ENCODE assay signal across 19 cellular contexts in the genomic region with DNA sequence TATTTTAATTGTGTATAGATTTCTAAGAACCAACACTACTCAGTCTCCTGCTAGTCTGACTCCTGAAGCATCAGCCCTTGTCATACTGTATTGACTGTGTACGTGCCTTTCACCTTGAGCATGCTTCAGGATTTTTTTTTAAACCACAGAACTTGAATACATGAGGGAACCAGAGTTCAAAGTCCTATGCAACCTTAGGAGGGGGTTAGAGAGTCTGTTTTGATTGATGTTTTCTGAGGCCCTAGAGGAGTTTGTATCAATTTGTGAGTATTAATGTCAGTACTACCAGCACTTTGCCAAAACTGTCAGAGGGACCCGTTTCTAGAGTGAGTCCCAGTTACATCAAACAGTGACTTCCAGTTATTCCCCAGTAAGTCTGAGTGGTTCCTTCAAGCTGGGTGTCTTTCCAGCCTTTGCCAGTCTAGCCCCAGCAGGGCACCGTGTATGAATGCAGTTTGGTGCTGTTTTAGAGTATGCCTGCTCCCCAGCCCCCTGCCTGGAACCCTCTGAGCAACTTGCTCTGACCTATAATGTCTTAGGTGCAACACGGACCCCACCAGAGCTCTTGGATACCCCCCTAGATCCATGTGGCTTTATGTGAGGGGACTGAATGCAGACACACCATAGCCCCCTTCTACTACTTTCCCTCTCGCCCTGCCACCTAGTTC. TPM values are rescaled to one million over a fixed set of nuclear protein-coding genes. Genes with fewer than 3 reads are reported as not detected.
DNase-seq lines count a peak whose midpoint lies in the region; ATAC-seq, FAIRE-seq and TF ChIP-seq lines count a peak whose summit lies in the region.
"Had no signal": no experiment of that assay in that cellular context is flagged by ENCODE, and none has a peak within 500 bp of the region (broad histone marks: within the 10 kb centered on the region; RNA-seq: fewer than 3 reads in every experiment).

No MANE protein-coding gene starts in this region.

- H3K9me1 ChIP-seq in K562 (ENCODE audit: control insufficient read depth, insufficient read depth, low read length): no peaks in the 10 kb centered on the region

- H4K20me1 ChIP-seq in K562 (replicated peaks; ENCODE audit: control insufficient read depth, insufficient read depth, low read length) (0 out of 2 replicates have a peak, but pooled peaks cover 2% of the 10 kb centered on the region), HepG2 (ENCODE audit: insufficient read depth, low read length) (no peaks in the 10 kb centered on the region)

- H3K9me3 Mint-ChIP-seq in type B pancreatic cell: no peaks in the 10 kb centered on the region
- H3K9me3 Mint-ChIP-seq: activated naive CD8-positive, alpha-beta T cell treated with anti-CD3 and anti-CD28 coated beads, Interleukin-2, amount 10 ng/mL, durations not matched to agents 7 days and 5 days; activated T-cell treated with anti-CD3 and anti-CD28 coated beads, Interleukin-2, amount 50 U/mL, for 24 hours had no signal

- CTCF ChIA-PET in K562 (lab: Yijun Ruan, JAX; ENCODE audit: low intra/inter-chr PET ratio) (interaction anchor here (0.7 kb wide), 1 partner anchor 32 kb away, joined by 3 read pairs; no protein-coding TSS in a partner anchor), HepG2 (lab: Yijun Ruan, JAX; ENCODE audit: low intra/inter-chr PET ratio, low total read pairs) (no interaction called here)

- intact Hi-C loops in heart right ventricle (cut with DNase I): no loop called here
- intact Hi-C loops in left ventricle myocardium superior (cut with micrococcal nuclease): no loop called here
- intact Hi-C loops in K562 (cut with micrococcal nuclease): loop anchor here (5.0 kb wide), 1 partner anchor 55 kb away; no protein-coding TSS in a partner anchor
- intact Hi-C loops in HepG2 (cut with micrococcal nuclease; ENCODE audit: unreplicated experiment): no loop called here

- H3K4me2 ChIP-seq in K562 (ENCODE audit: insufficient read depth, low read length) (peak overlapping the region; percentile 44), HepG2 (ENCODE audit: low read depth, low read length) (peak overlapping the region; percentile 48)
- H3K4me2 ChIP-seq: KMS-11 had no signal

- peak overlapping the region; percentile 55 for H3K4me3 Mint-ChIP-seq in type B pancreatic cell
- H3K4me3 Mint-ChIP-seq: activated naive CD8-positive, alpha-beta T cell treated with anti-CD3 and anti-CD28 coated beads, Interleukin-2, amount 10 ng/mL, durations not matched to agents 7 days and 5 days; activated T-cell treated with anti-CD3 and anti-CD28 coated beads, Interleukin-2, amount 50 U/mL, for 24 hours had no signal

- H3K9ac ChIP-seq in K562 (ENCODE audit: insufficient read depth in 1 of 2, low read depth in 2 of 2, low read length in 2 of 2) (peak overlapping the region; percentile 33 to 57; a peak in 3 of 4 replicates), HepG2 (ENCODE audit: insufficient read depth, low read depth, low read length) (peak overlapping the region; percentile 34; the same call in 1 of the 2 replicates)
- H3K9ac ChIP-seq: KMS-11 had no signal

- H3K36me3 ChIP-seq in heart right ventricle (peaks cover 0 to 73% (median 16%) of the 10 kb centered on the region in 9 donors), K562 (ENCODE audit: control insufficient read depth, insufficient read depth, low read length) (peaks cover 13% of the 10 kb centered on the region; the same call in 2 of the 3 replicates), HepG2 (replicated peaks in 1 of 2; ENCODE audit: control insufficient read depth in 1 of 2, insufficient read depth in 2 of 2, low read length in 2 of 2) (peaks cover 3 to 16% of the 10 kb centered on the region in 2 experiments; a peak in 4 of 5 replicates)

- no peak for ATAC-seq in heart right ventricle
- ATAC-seq in left ventricle myocardium superior: no peak
- no peak for ATAC-seq in K562
- peak; percentile 49 for ATAC-seq in HepG2
- no peak for ATAC-seq in HG02623 (IDR thresholded peaks at IDR 0.05; ENCODE audit: unreplicated experiment)
- no peak for ATAC-seq in GM18517 (IDR thresholded peaks at IDR 0.05; ENCODE audit: unreplicated experiment)
- ATAC-seq: lower lobe of right lung, sciatic nerve had no signal

- peaks cover 11% of the 10 kb centered on the region for H3K27me3 Mint-ChIP-seq in type B pancreatic cell

- H2AFZ ChIP-seq in K562 (ENCODE audit: low read depth, low read length) (no peak overlapping the region), HepG2 (ENCODE audit: low read length) (no peak overlapping the region)

- H3K79me2 ChIP-seq in K562 (ENCODE audit: control insufficient read depth, insufficient read depth, low read length): no peaks in the 10 kb centered on the region
- H3K79me2 ChIP-seq in HepG2 (ENCODE audit: insufficient read depth, low read length): no peaks in the 10 kb centered on the region

- peak overlapping the region; percentile 91 for H3K27ac Mint-ChIP-seq in type B pancreatic cell
- H3K27ac Mint-ChIP-seq: activated naive CD8-positive, alpha-beta T cell treated with anti-CD3 and anti-CD28 coated beads, Interleukin-2, amount 10 ng/mL, durations not matched to agents 7 days and 5 days had no signal

- DNase-seq in heart right ventricle (no peak), left ventricle myocardium superior (no peak), K562 (ENCODE audit: extremely low read depth in 1 of 4, low spot score in 3 of 4) (no peak), HepG2 (ENCODE audit: low spot score) (peak; percentile 92), type B pancreatic cell (ENCODE audit: extremely low spot score, unreplicated experiment) (no peak), NCI-H748 treated with DMSO at 0.1 percent for 48 hours (lab: John Stamatoyannopoulos, UW) (no peak)
- DNase-seq: activated CD4-positive, alpha-beta T cell treated with anti-CD3 and anti-CD28 coated beads, Interleukin-2, amount 50 U/mL, for 4 hours; activated naive CD8-positive, alpha-beta T cell treated with anti-CD3 and anti-CD28 coated beads, Interleukin-2, amount 10 ng/mL, durations not matched to agents 7 days and 5 days; activated T-cell treated with anti-CD3 and anti-CD28 coated beads, Interleukin-2, amount 50 U/mL, for 24 hours; GOT3; lower lobe of right lung; NCI-H1105; SIG-M5; stimulated activated CD4-positive, alpha-beta T cell treated with anti-CD3 and anti-CD28 coated beads, Interleukin-2, amount 100 ng/mL, for 48 hours; substantia nigra had no signal

- H3K27ac ChIP-seq in heart right ventricle: peak overlapping the region in 7 of 10 donors; percentile 13 to 100 (median 37)
- H3K27ac ChIP-seq in K562 (ENCODE audit: extremely low read depth, low read depth, low read length): peak overlapping the region; percentile 76
- H3K27ac ChIP-seq in HepG2 (ENCODE audit: extremely low read length, insufficient read depth, low read length): peak overlapping the region; percentile 65
- H3K27ac ChIP-seq: KMS-11, lower lobe of right lung had no signal

- H3K36me3 Mint-ChIP-seq in type B pancreatic cell: peaks cover 32% of the 10 kb centered on the region

- H3K9me3 ChIP-seq in heart right ventricle: no peaks in the 10 kb centered on the region
- no peaks in the 10 kb centered on the region for H3K9me3 ChIP-seq in K562 (replicated peaks; ENCODE audit: control insufficient read depth, insufficient read depth, low read depth, low read length)
- no peaks in the 10 kb centered on the region for H3K9me3 ChIP-seq in HepG2 (ENCODE audit: low read length)
- H3K9me3 ChIP-seq: lower lobe of right lung had no signal

- no peak for TF ChIP-seq POLR2A in K562 (conservative IDR thresholded peaks at IDR 0.05)
- no peak; a peak in 1 of 4 replicates for TF ChIP-seq POLR2A in HepG2 (IDR thresholded peaks at IDR 0.05; ENCODE audit: insufficient read depth in 1 of 2, low read depth in 2 of 2, low read length in 2 of 2)

- WGBS in heart right ventricle, 2 donors: 72 to 75% methylated on average over 5 of the region's 5 CpGs
- 34% methylated on average over 5 of the region's 5 CpGs for WGBS in K562 (ENCODE audit: insufficient coverage, low coverage, missing lambda C conversion rate)
- 56% methylated on average over 5 of the region's 5 CpGs for WGBS in HepG2 (ENCODE audit: low lambda C conversion rate)

- TF ChIP-seq CTCF in heart right ventricle (IDR thresholded peaks at IDR 0.05): no peak
- TF ChIP-seq CTCF in K562 (IDR thresholded peaks at IDR 0.05 in 2 of 3, conservative IDR thresholded peaks at IDR 0.05 in 1 of 3; ENCODE audit: insufficient read depth in 2 of 3, low read depth in 1 of 3, low read length in 3 of 3): 0 out of 6 replicates have a peak, but pooled peaks of 1 of the 3 experiments have one; percentile 2
- TF ChIP-seq CTCF in HepG2 (CRISPR knock-in tag; IDR thresholded peaks at IDR 0.05): no peak
- no peak for TF ChIP-seq CTCF in type B pancreatic cell (conservative IDR thresholded peaks at IDR 0.05)

- H3K4me1 Mint-ChIP-seq in type B pancreatic cell (ENCODE audit: unreplicated experiment): peaks cover 27% of the 10 kb centered on the region

- in situ Hi-C loops in K562 (cut with MboI) (no loop called here), HepG2 (cut with HindIII; ENCODE audit: extremely low pct_ligation_motif_present, low pct_unique_long_range_greater_than_20kb) (loop anchor here (5.0 kb wide), 1 partner anchor 175 kb away; no protein-coding TSS in a partner anchor)

- BruUV-seq in K562 (replicated peaks; lab: Mats Ljungman, UMichigan) (no TSS peak), HepG2 (replicated peaks; lab: Mats Ljungman, UMichigan) (no TSS peak)

- TF ChIP-seq EP300 in K562 (IDR thresholded peaks at IDR 0.05; ENCODE audit: low read length): no peak
- peak in 1 of 2 experiments; percentile 80; a peak in 2 of 4 replicates for TF ChIP-seq EP300 in HepG2 (IDR thresholded peaks at IDR 0.05; ENCODE audit: low read depth in 2 of 2, low read length in 2 of 2)
- no peak; the same call in 1 of the 2 replicates for TF ChIP-seq EP300 in HepG2 (CRISPR knock-in tag; IDR thresholded peaks at IDR 0.05; ENCODE audit: borderline replicate concordance)

- FAIRE-seq in K562 (lab: Jason Lieb, UNC) (no peak), HepG2 (lab: Jason Lieb, UNC) (no peak)

- TF ChIP-seq RAD21 in K562 (CRISPR knock-in tag; conservative IDR thresholded peaks at IDR 0.05 in 1 of 2, IDR thresholded peaks at IDR 0.05 in 1 of 2): no peak
- no peak; the same call in 1 of the 2 replicates for TF ChIP-seq RAD21 in HepG2 (CRISPR knock-in tag; IDR thresholded peaks at IDR 0.05)

- POLR2A ChIA-PET in K562 (lab: Yijun Ruan, JAX) (interaction anchor here (0.7 to 1.6 kb wide), 8 partner anchors 9 to 130 kb away, joined by 3 to 7 read pairs (median 4); partner anchors contain the start of gene TP53INP2), HepG2 (lab: Yijun Ruan, JAX) (interaction anchor here (0.6 to 16.2 kb wide), 9 partner anchors 8 to 196 kb away, joined by 3 to 168 read pairs (median 4); partner anchors contain the start of genes DYNLRB1, PIGU and TP53INP2)

- peaks cover 2 to 61% (median 43%) of the 10 kb centered on the region in 9 donors for H3K4me1 ChIP-seq in heart right ventricle
- H3K4me1 ChIP-seq in K562 (replicated peaks in 1 of 2; ENCODE audit: control insufficient read depth in 2 of 2, insufficient read depth in 2 of 2, low read length in 2 of 2): peaks cover 32 to 37% of the 10 kb centered on the region in 2 experiments
- H3K4me1 ChIP-seq in HepG2 (ENCODE audit: insufficient read depth, low read length): peaks cover 79% of the 10 kb centered on the region

- H3K4me3 ChIP-seq in heart right ventricle: no peak overlapping the region
- H3K4me3 ChIP-seq in K562: no peak overlapping the region
- H3K4me3 ChIP-seq in HepG2 (replicated peaks in 1 of 3; ENCODE audit: insufficient read depth in 1 of 3, low read depth in 2 of 3, low read length in 3 of 3): peak overlapping the region in 1 of 3 experiments; percentile 6; a peak in 1 of 6 replicates
- H3K4me3 ChIP-seq: lower lobe of right lung had no signal

- H3K27me3 ChIP-seq in heart right ventricle: no peaks in the 10 kb centered on the region
- H3K27me3 ChIP-seq in K562 (ENCODE audit: control insufficient read depth in 2 of 2, insufficient read depth in 2 of 2, low read length in 2 of 2): no peaks in the 10 kb centered on the region
- H3K27me3 ChIP-seq in HepG2 (ENCODE audit: control insufficient read depth in 1 of 2, insufficient read depth in 2 of 2, low read length in 2 of 2): no peaks in the 10 kb centered on the region

RNA-seq across cellular contexts. Expression of gene TP53INP2, which starts 8.5 kb away (rescaled TPM):
- total RNA-seq in heart right ventricle (100 to 1,000 TPM in 8 of 10 donors, 10 to 100 TPM in 2; 73.4 to 174 (median 136) TPM), left ventricle myocardium superior (146 TPM), K562 (2014; rRNA removed) (0.94 and 1.3 TPM in 2 replicates), K562 (2014; rRNA removed; fragmentation: Illumina TruSeq; extraction: Trizol) (0.62 and 0.93 TPM in 2 replicates), K562 (2015; rRNA removed; fragmentation: Illumina TruSeq; extraction: Trizol) (0.43 and 0.64 TPM in 2 replicates), K562 (2021) (3.6 and 4.2 TPM in 2 replicates), HepG2 (2016; rRNA removed; fragmentation: Illumina TruSeq; extraction: Trizol) (5.2 and 10.1 TPM in 2 replicates), type B pancreatic cell (ENCODE audit: low replicate concordance) (39.6 and 60.7 TPM in 2 replicates)
- polyA plus RNA-seq in heart right ventricle (10 to 100 TPM; 31.7 to 48.8 TPM), K562 (2011; rRNA removed) (1.5 and 2.2 TPM in 2 replicates), K562 (2014; fragmentation: Illumina TruSeq; extraction: Trizol) (5.0 and 5.5 TPM in 2 replicates), K562 (2014; fragmentation: Nextera tagmentation; extraction: Ambion mirVana) (1 to 10 TPM; 1.0 to 1.1 TPM), K562 (2014; rRNA removed) (1.4 and 2.1 TPM in 2 replicates), HepG2 (2011; rRNA removed) (18.8 and 29.5 TPM in 2 replicates)
- total RNA-seq in K562 (2011; cell fraction: chromatin; rRNA removed; ENCODE audit: low replicate concordance): 3.4 and 4.9 TPM in 2 replicates
- 2.6 and 3.3 TPM in 2 replicates for total RNA-seq in K562 (2011; cell fraction: nucleolus; rRNA removed)
- total RNA-seq in K562 (2011; cell fraction: nucleoplasm; rRNA removed): 5.6 and 10.4 TPM in 2 replicates
- 1.7 and 2.3 TPM in 2 replicates for polyA plus RNA-seq in K562 (2011; cell fraction: cytosol; rRNA removed)
- 4.1 and 6.3 TPM in 2 replicates for polyA plus RNA-seq in K562 (2011; cell fraction: nucleus; rRNA removed)
- polyA plus RNA-seq in K562 (2012): 5.1 and 5.8 TPM in 2 replicates
- 1.4 TPM in 2 replicates for polyA minus RNA-seq in K562 (2011; rRNA and poly(A)+ RNA removed)
- polyA minus RNA-seq in K562 (2011; cell fraction: cytosol; rRNA and poly(A)+ RNA removed): 1.8 and 1.9 TPM in 2 replicates
- polyA minus RNA-seq in K562 (2011; cell fraction: nucleus; rRNA and poly(A)+ RNA removed): 1.1 and 1.5 TPM in 2 replicates
- 1.1 and 1.2 TPM in 2 replicates for total RNA-seq in HepG2 (2016; cell fraction: cytosol; rRNA removed; fragmentation: Illumina TruSeq; extraction: Trizol; ENCODE audit: low read depth)
- 5.0 and 8.1 TPM in 2 replicates for total RNA-seq in HepG2 (2016; cell fraction: insoluble cytoplasmic fraction; rRNA removed; fragmentation: Illumina TruSeq; extraction: Trizol)
- 7.4 and 7.6 TPM in 2 replicates for total RNA-seq in HepG2 (2016; cell fraction: membrane; rRNA removed; fragmentation: Illumina TruSeq; extraction: Trizol)
- total RNA-seq in HepG2 (2016; cell fraction: nucleus; rRNA removed; fragmentation: Illumina TruSeq; extraction: Trizol): 10.1 and 10.3 TPM in 2 replicates
- 11.4 and 22.8 TPM in 2 replicates for polyA plus RNA-seq in HepG2 (2011; cell fraction: cytosol; rRNA removed)
- 46.3 and 62.2 TPM in 2 replicates for polyA plus RNA-seq in HepG2 (2011; cell fraction: nucleus; rRNA removed)
- polyA plus RNA-seq in HepG2 (2012): 67.2 and 70.2 TPM in 2 replicates
- 1.7 and 2.0 TPM in 2 replicates for polyA plus RNA-seq in HepG2 (2016; cell fraction: cytosol; fragmentation: Illumina TruSeq; extraction: Trizol; ENCODE audit: low read depth)
- 20.8 and 28.1 TPM in 2 replicates for polyA plus RNA-seq in HepG2 (2016; cell fraction: insoluble cytoplasmic fraction; fragmentation: Illumina TruSeq; extraction: Trizol; ENCODE audit: low read depth)
- 8.6 and 8.7 TPM in 2 replicates for polyA plus RNA-seq in HepG2 (2016; cell fraction: membrane; fragmentation: Illumina TruSeq; extraction: Trizol; ENCODE audit: low read depth)
- 28.2 and 29.8 TPM in 2 replicates for polyA plus RNA-seq in HepG2 (2016; cell fraction: nucleus; fragmentation: Illumina TruSeq; extraction: Trizol; ENCODE audit: insufficient read depth, low read depth)
- polyA minus RNA-seq in HepG2 (2011; rRNA and poly(A)+ RNA removed; ENCODE audit: low replicate concordance): 2.6 and 22.7 TPM in 2 replicates
- polyA minus RNA-seq in HepG2 (2011; cell fraction: cytosol; rRNA and poly(A)+ RNA removed): 21.5 and 41.0 TPM in 2 replicates
- 19.1 and 30.5 TPM in 2 replicates for polyA minus RNA-seq in HepG2 (2011; cell fraction: nucleus; rRNA and poly(A)+ RNA removed)

RNA-seq across cellular contexts. Expression of gene PIGU, which starts 35.8 kb away (rescaled TPM):
- total RNA-seq in heart right ventricle: 10 to 100 TPM; 11.0 to 20.4 (median 14.1) TPM
- 10 to 100 TPM; 18.6 to 23.8 TPM for polyA plus RNA-seq in heart right ventricle
- total RNA-seq in left ventricle myocardium superior: 14.5 TPM
- total RNA-seq in K562 (2011; cell fraction: chromatin; rRNA removed; ENCODE audit: low replicate concordance): 104 and 126 TPM in 2 replicates
- 77.5 and 77.6 TPM in 2 replicates for total RNA-seq in K562 (2011; cell fraction: nucleolus; rRNA removed)
- total RNA-seq in K562 (2011; cell fraction: nucleoplasm; rRNA removed): 79.1 and 90.9 TPM in 2 replicates
- total RNA-seq in K562 (2014; rRNA removed): 14.9 and 19.9 TPM in 2 replicates
- 28.1 and 32.0 TPM in 2 replicates for total RNA-seq in K562 (2014; rRNA removed; fragmentation: Illumina TruSeq; extraction: Trizol)
- 32.1 and 32.4 TPM in 2 replicates for total RNA-seq in K562 (2015; rRNA removed; fragmentation: Illumina TruSeq; extraction: Trizol)
- total RNA-seq in K562 (2021): 25.0 and 26.0 TPM in 2 replicates
- polyA plus RNA-seq in K562 (2011; rRNA removed): 92.0 and 100 TPM in 2 replicates
- polyA plus RNA-seq in K562 (2011; cell fraction: cytosol; rRNA removed): 78.9 and 136 TPM in 2 replicates
- 39.0 and 68.4 TPM in 2 replicates for polyA plus RNA-seq in K562 (2011; cell fraction: nucleus; rRNA removed)
- 29.3 and 31.6 TPM in 2 replicates for polyA plus RNA-seq in K562 (2012)
- 50.5 and 63.3 TPM in 2 replicates for polyA plus RNA-seq in K562 (2014; fragmentation: Illumina TruSeq; extraction: Trizol)
- polyA plus RNA-seq in K562 (2014; fragmentation: Nextera tagmentation; extraction: Ambion mirVana): 10 to 100 TPM in 1 of 2 experiments, 1 to 10 TPM in 1; 6.5 to 14.2 TPM
- polyA plus RNA-seq in K562 (2014; rRNA removed): 28.9 and 37.2 TPM in 2 replicates
- polyA minus RNA-seq in K562 (2011; rRNA and poly(A)+ RNA removed): 77.8 and 84.0 TPM in 2 replicates
- polyA minus RNA-seq in K562 (2011; cell fraction: cytosol; rRNA and poly(A)+ RNA removed): 28.4 and 29.1 TPM in 2 replicates
- 10.9 and 24.0 TPM in 2 replicates for polyA minus RNA-seq in K562 (2011; cell fraction: nucleus; rRNA and poly(A)+ RNA removed)
- 27.1 and 45.5 TPM in 2 replicates for total RNA-seq in HepG2 (2016; rRNA removed; fragmentation: Illumina TruSeq; extraction: Trizol)
- 7.9 and 10.2 TPM in 2 replicates for total RNA-seq in HepG2 (2016; cell fraction: cytosol; rRNA removed; fragmentation: Illumina TruSeq; extraction: Trizol; ENCODE audit: low read depth)
- 22.7 and 40.7 TPM in 2 replicates for total RNA-seq in HepG2 (2016; cell fraction: insoluble cytoplasmic fraction; rRNA removed; fragmentation: Illumina TruSeq; extraction: Trizol)
- 13.9 and 15.8 TPM in 2 replicates for total RNA-seq in HepG2 (2016; cell fraction: membrane; rRNA removed; fragmentation: Illumina TruSeq; extraction: Trizol)
- total RNA-seq in HepG2 (2016; cell fraction: nucleus; rRNA removed; fragmentation: Illumina TruSeq; extraction: Trizol): 46.7 and 53.0 TPM in 2 replicates
- 175 and 231 TPM in 2 replicates for polyA plus RNA-seq in HepG2 (2011; rRNA removed)
- 173 and 228 TPM in 2 replicates for polyA plus RNA-seq in HepG2 (2011; cell fraction: cytosol; rRNA removed)
- 61.5 and 68.6 TPM in 2 replicates for polyA plus RNA-seq in HepG2 (2011; cell fraction: nucleus; rRNA removed)
- 58.5 and 63.1 TPM in 2 replicates for polyA plus RNA-seq in HepG2 (2012)
- 12.5 and 12.8 TPM in 2 replicates for polyA plus RNA-seq in HepG2 (2016; cell fraction: cytosol; fragmentation: Illumina TruSeq; extraction: Trizol; ENCODE audit: low read depth)
- polyA plus RNA-seq in HepG2 (2016; cell fraction: insoluble cytoplasmic fraction; fragmentation: Illumina TruSeq; extraction: Trizol; ENCODE audit: low read depth): 38.7 and 42.6 TPM in 2 replicates
- polyA plus RNA-seq in HepG2 (2016; cell fraction: membrane; fragmentation: Illumina TruSeq; extraction: Trizol; ENCODE audit: low read depth): 20.5 and 21.1 TPM in 2 replicates
- polyA plus RNA-seq in HepG2 (2016; cell fraction: nucleus; fragmentation: Illumina TruSeq; extraction: Trizol; ENCODE audit: insufficient read depth, low read depth): 88.7 and 94.6 TPM in 2 replicates
- 185 and 339 TPM in 2 replicates for polyA minus RNA-seq in HepG2 (2011; rRNA and poly(A)+ RNA removed; ENCODE audit: low replicate concordance)
- 49.4 and 49.8 TPM in 2 replicates for polyA minus RNA-seq in HepG2 (2011; cell fraction: cytosol; rRNA and poly(A)+ RNA removed)
- polyA minus RNA-seq in HepG2 (2011; cell fraction: nucleus; rRNA and poly(A)+ RNA removed): 55.5 and 65.3 TPM in 2 replicates
- total RNA-seq in type B pancreatic cell (ENCODE audit: low replicate concordance): 41.5 and 46.2 TPM in 2 replicates
